ENCODE assay signal across 20 cellular contexts in genomic region chr3:194953291-194953690, GRCh38.
"Had no signal": no experiment of that assay in that cellular context is flagged by ENCODE, and none has a peak within 500 bp of the region (broad histone marks: within the 10 kb centered on the region; RNA-seq: fewer than 3 reads in every experiment).

No MANE protein-coding gene starts in this region.

- DNase-seq: activated CD4-positive, alpha-beta memory T cell treated with anti-CD3 and anti-CD28 coated beads, Interleukin-2, amount 10 ng/mL, durations not matched to agents 7 days and 5 days; activated CD4-positive, alpha-beta T cell treated with anti-CD3 and anti-CD28 coated beads for 48 hours; activated CD4-positive, CD25-positive, alpha-beta regulatory T cell; activated CD8-positive, alpha-beta memory T cell treated with anti-CD3 and anti-CD28 coated beads, Interleukin-2, amount 10 ng/mL, durations not matched to agents 7 days and 5 days; activated naive CD4-positive, alpha-beta T cell; activated naive CD8-positive, alpha-beta T cell treated with anti-CD3 and anti-CD28 coated beads, Interleukin-2, amount 10 ng/mL, durations not matched to agents 7 days and 5 days; body of pancreas; caudate nucleus; dorsolateral prefrontal cortex; endodermal cell; foreskin melanocyte; head of caudate nucleus; mesenchymal stem cell; natural killer cell; ovary; psoas muscle; stimulated activated naive CD4-positive, alpha-beta T cell; thyroid gland had no signal

- H3K9me3 ChIP-seq: body of pancreas, ovary, psoas muscle, thyroid gland had no signal

- H3K9me3 Mint-ChIP-seq: activated CD4-positive, alpha-beta memory T cell treated with anti-CD3 and anti-CD28 coated beads, Interleukin-2, amount 10 ng/mL, durations not matched to agents 7 days and 5 days; endodermal cell; natural killer cell; T-helper 2 cell treated with Interferon-gamma antibody and Interleukin-4, amounts not matched to agents 5 μg/mL and 100 μg/mL, for 36 hours had no signal

- H3K27me3 ChIP-seq: body of pancreas, dorsolateral prefrontal cortex, ovary, sigmoid colon, thyroid gland had no signal

- H3K27ac ChIP-seq: body of pancreas, dorsolateral prefrontal cortex, ovary, psoas muscle, thyroid gland had no signal

- H3K27me3 Mint-ChIP-seq: activated CD4-positive, alpha-beta memory T cell treated with anti-CD3 and anti-CD28 coated beads, Interleukin-2, amount 10 ng/mL, durations not matched to agents 7 days and 5 days; activated naive CD8-positive, alpha-beta T cell treated with anti-CD3 and anti-CD28 coated beads, Interleukin-2, amount 10 ng/mL, durations not matched to agents 7 days and 5 days had no signal

- H3K36me3 ChIP-seq: ovary, sigmoid colon, thyroid gland had no signal

- H3K4me3 ChIP-seq: body of pancreas, dorsolateral prefrontal cortex, ovary, psoas muscle, sigmoid colon, thyroid gland had no signal

- H3K4me3 Mint-ChIP-seq: activated CD4-positive, alpha-beta memory T cell treated with anti-CD3 and anti-CD28 coated beads, Interleukin-2, amount 10 ng/mL, durations not matched to agents 7 days and 5 days; activated CD8-positive, alpha-beta memory T cell treated with anti-CD3 and anti-CD28 coated beads, Interleukin-2, amount 10 ng/mL, durations not matched to agents 7 days and 5 days; activated naive CD8-positive, alpha-beta T cell treated with anti-CD3 and anti-CD28 coated beads, Interleukin-2, amount 10 ng/mL, durations not matched to agents 7 days and 5 days; endodermal cell; natural killer cell; T-helper 2 cell treated with Interferon-gamma antibody and Interleukin-4, amounts not matched to agents 5 μg/mL and 100 μg/mL, for 36 hours had no signal

- H3K4me1 Mint-ChIP-seq: activated CD4-positive, alpha-beta memory T cell treated with anti-CD3 and anti-CD28 coated beads, Interleukin-2, amount 10 ng/mL, durations not matched to agents 7 days and 5 days; activated CD8-positive, alpha-beta memory T cell treated with anti-CD3 and anti-CD28 coated beads, Interleukin-2, amount 10 ng/mL, durations not matched to agents 7 days and 5 days; activated naive CD8-positive, alpha-beta T cell treated with anti-CD3 and anti-CD28 coated beads, Interleukin-2, amount 10 ng/mL, durations not matched to agents 7 days and 5 days; endodermal cell; natural killer cell had no signal

- H3K27ac Mint-ChIP-seq: activated CD4-positive, alpha-beta memory T cell treated with anti-CD3 and anti-CD28 coated beads, Interleukin-2, amount 10 ng/mL, durations not matched to agents 7 days and 5 days; activated CD8-positive, alpha-beta memory T cell treated with anti-CD3 and anti-CD28 coated beads, Interleukin-2, amount 10 ng/mL, durations not matched to agents 7 days and 5 days; activated naive CD8-positive, alpha-beta T cell treated with anti-CD3 and anti-CD28 coated beads, Interleukin-2, amount 10 ng/mL, durations not matched to agents 7 days and 5 days; endodermal cell; natural killer cell; T-helper 2 cell treated with Interferon-gamma antibody and Interleukin-4, amounts not matched to agents 5 μg/mL and 100 μg/mL, for 36 hours had no signal

- H3K36me3 Mint-ChIP-seq: activated CD8-positive, alpha-beta memory T cell treated with anti-CD3 and anti-CD28 coated beads, Interleukin-2, amount 10 ng/mL, durations not matched to agents 7 days and 5 days; activated naive CD8-positive, alpha-beta T cell treated with anti-CD3 and anti-CD28 coated beads, Interleukin-2, amount 10 ng/mL, durations not matched to agents 7 days and 5 days; natural killer cell had no signal

- H3K4me1 ChIP-seq: body of pancreas had no signal
